18 cellular contexts compared by ENCODE assay signal in the genomic region with DNA sequence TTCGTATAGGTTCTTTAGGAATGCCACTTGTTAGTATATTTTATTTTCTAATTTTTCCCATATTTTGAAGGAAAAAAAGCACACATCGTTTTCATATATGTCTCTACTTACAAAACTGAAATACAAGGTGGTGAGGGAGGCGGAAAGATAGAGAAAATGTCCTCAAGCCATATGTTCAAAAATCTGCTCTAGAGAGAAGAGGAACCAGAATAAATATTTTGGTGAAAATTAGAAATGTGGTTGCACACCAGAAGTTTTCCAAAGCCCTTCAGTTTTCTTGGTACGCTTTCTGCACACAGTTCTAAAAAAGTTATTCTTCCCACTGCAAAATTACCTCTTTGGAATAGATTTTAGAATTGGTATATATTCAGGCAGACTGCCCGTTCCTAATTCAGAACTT.
"Had no signal": no experiment of that assay in that cellular context is flagged by ENCODE, and none has a peak within 500 bp of the region (broad histone marks: within the 10 kb centered on the region; RNA-seq: fewer than 3 reads in every experiment).

No MANE protein-coding gene starts in this region.

- DNase-seq: colonic mucosa; cortex of kidney; dermis blood vessel endothelial cell; dorsolateral prefrontal cortex; effector CD4-positive, alpha-beta T cell; effector CD8-positive, alpha-beta T cell; effector memory CD4-positive, alpha-beta T cell; effector memory CD8-positive, alpha-beta T cell; endodermal cell; erythroblast; esophagus squamous epithelium; foreskin fibroblast; foreskin keratinocyte; foreskin melanocyte; gastrocnemius medialis; glutamatergic neuron; head of caudate nucleus; heart left ventricle had no signal
